ENCODE assay signal across 21 cellular contexts in genomic region chr10:12613144-12613543, GRCh38.
DNase-seq lines count a peak whose midpoint lies in the region; ATAC-seq and TF ChIP-seq lines count a peak whose summit lies in the region.
"Had no signal": no experiment of that assay in that cellular context is flagged by ENCODE, and none has a peak within 500 bp of the region (broad histone marks: within the 10 kb centered on the region; RNA-seq: fewer than 3 reads in every experiment).

No MANE protein-coding gene starts in this region.

- no peak overlapping the region for H3K4me3 ChIP-seq in adipocyte (ENCODE audit: low read length)
- H3K4me3 ChIP-seq in neural progenitor cell: no peak overlapping the region
- H3K4me3 ChIP-seq: BLaER1, GM12878 had no signal

- H3K36me3 Mint-ChIP-seq in neural progenitor cell: peaks cover 2% of the 10 kb centered on the region
- H3K36me3 Mint-ChIP-seq: CD14-positive monocyte had no signal

- H3K27me3 Mint-ChIP-seq in neural progenitor cell (ENCODE audit: insufficient read depth, low read depth): no peaks in the 10 kb centered on the region
- H3K27me3 Mint-ChIP-seq: CD4-positive, alpha-beta memory T cell; CD4-positive, CD25-positive, alpha-beta regulatory T cell; CD8-positive, alpha-beta memory T cell had no signal

- no peak overlapping the region for H3K27ac Mint-ChIP-seq in neural progenitor cell
- H3K27ac Mint-ChIP-seq: CD14-positive monocyte; CD8-positive, alpha-beta memory T cell had no signal

- H3K36me3 ChIP-seq in adipocyte (ENCODE audit: control insufficient read depth, insufficient read depth, low read length, severe bottlenecking): no peaks in the 10 kb centered on the region
- H3K36me3 ChIP-seq in neural progenitor cell: no peaks in the 10 kb centered on the region
- H3K36me3 ChIP-seq: BE2C had no signal

- H3K9ac ChIP-seq in adipocyte (ENCODE audit: low read length) (no peak overlapping the region), neural progenitor cell (no peak overlapping the region)
- H3K9ac ChIP-seq: BLaER1 had no signal

- H3K27me3 ChIP-seq in adipocyte (replicated peaks; ENCODE audit: control insufficient read depth, insufficient read depth, low read length) (no peaks in the 10 kb centered on the region), neural progenitor cell (no peaks in the 10 kb centered on the region)
- H3K27me3 ChIP-seq: BE2C, BLaER1 had no signal

- no peaks in the 10 kb centered on the region for H3F3A ChIP-seq in neural progenitor cell (ENCODE audit: low read depth)

- no peak overlapping the region for H3K4me3 Mint-ChIP-seq in neural progenitor cell
- H3K4me3 Mint-ChIP-seq: CD14-positive monocyte; CD4-positive, alpha-beta memory T cell; CD4-positive, CD25-positive, alpha-beta regulatory T cell; CD8-positive, alpha-beta memory T cell had no signal

- no peak for TF ChIP-seq CTCF in neural progenitor cell (IDR thresholded peaks at IDR 0.05)

- H3K27ac ChIP-seq in neural progenitor cell: no peak overlapping the region
- H3K27ac ChIP-seq: BLaER1 had no signal

- H3K4me2 ChIP-seq in neural progenitor cell: no peak overlapping the region
- H3K4me2 ChIP-seq: BLaER1 had no signal

- H3K4me1 Mint-ChIP-seq in neural progenitor cell: peaks cover 8% of the 10 kb centered on the region

- no peaks in the 10 kb centered on the region for H3K9me3 Mint-ChIP-seq in neural progenitor cell
- H3K9me3 Mint-ChIP-seq: CD14-positive monocyte; CD4-positive, alpha-beta memory T cell; CD4-positive, CD25-positive, alpha-beta regulatory T cell; CD8-positive, alpha-beta memory T cell had no signal

- H3K79me2 ChIP-seq in neural progenitor cell (ENCODE audit: low read depth): no peaks in the 10 kb centered on the region

- DNase-seq in adipocyte (ENCODE audit: low read depth): peak; percentile 11
- DNase-seq in left kidney (ENCODE audit: low read depth, low spot score): peak; percentile 22
- DNase-seq in renal cortical epithelial cell (ENCODE audit: low read depth): peak; percentile 28
- no peak for DNase-seq in neural progenitor cell (ENCODE audit: low spot score)
- DNase-seq in NCI-H1105 treated with DMSO at 0.1 percent for 48 hours (lab: John Stamatoyannopoulos, UW): no peak
- DNase-seq: 8988T; ACHN; BE2C; C1 segment of cervical spinal cord; Calu3; CD4-positive, alpha-beta memory T cell; CD4-positive, CD25-positive, alpha-beta regulatory T cell; CD8-positive, alpha-beta memory T cell; COR-L47; DMS79 treated with DMSO at 0.1 percent for 48 hours; GF-D8 had no signal

- H3K4me1 ChIP-seq in adipocyte (ENCODE audit: control insufficient read depth, insufficient read depth, low read length): no peaks in the 10 kb centered on the region
- H3K4me1 ChIP-seq in neural progenitor cell: no peaks in the 10 kb centered on the region

- H2AFZ ChIP-seq in neural progenitor cell (replicated peaks): no peak overlapping the region

- ATAC-seq in HG03442 (IDR thresholded peaks at IDR 0.05; ENCODE audit: unreplicated experiment) (no peak), HG03520 (IDR thresholded peaks at IDR 0.05; ENCODE audit: unreplicated experiment) (no peak)
- ATAC-seq: GM12878 had no signal

- H4K20me1 ChIP-seq in neural progenitor cell (ENCODE audit: low read depth): no peaks in the 10 kb centered on the region
- H4K20me1 ChIP-seq: BLaER1 had no signal

- H3K9me3 ChIP-seq in adipocyte (ENCODE audit: control insufficient read depth, low read length) (no peaks in the 10 kb centered on the region), neural progenitor cell (ENCODE audit: low read depth) (no peaks in the 10 kb centered on the region)
- H3K9me3 ChIP-seq: BE2C had no signal

Comparison
In these comparisons a context has a peak if more than half of its experiments do, and no peak if none do; other contexts are left out.
1. DNase-seq: peak in adipocyte (single experiment), left kidney (single experiment) and renal cortical epithelial cell (single experiment); none in neural progenitor cell (single experiment) and NCI-H1105 treated with DMSO at 0.1 percent for 48 hours (single experiment).